In the genomic region with DNA sequence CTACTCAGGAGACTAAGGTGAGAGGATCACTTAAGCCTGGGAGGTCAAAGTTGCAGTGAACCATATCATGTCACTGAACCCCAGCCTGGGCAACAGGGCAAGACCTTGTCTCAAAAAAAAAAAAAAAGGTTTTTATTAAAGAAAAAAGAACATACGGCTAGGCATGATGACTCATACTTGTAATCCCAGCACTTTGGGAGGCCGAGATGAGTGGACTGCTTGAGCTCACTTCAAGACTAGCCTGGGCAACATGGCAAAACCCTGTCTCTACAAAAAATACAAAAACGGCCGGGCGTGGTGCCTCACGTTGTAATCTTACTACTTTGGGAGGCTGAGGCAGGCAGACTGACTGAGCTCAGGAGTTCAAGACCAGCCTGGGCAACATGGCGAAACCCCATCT, we compare ENCODE assay signal across 2 cellular contexts.
TF ChIP-seq lines count a peak whose summit lies in the region.

No MANE protein-coding gene starts in this region.

TF ChIP-seq in SK-N-SH treated with all-trans-retinoic acid at 6 μM for 48 hours, 23 proteins besides CTCF, POLR2A, EP300 and RAD21 (continued from another document):
- no peak for TF ChIP-seq BACH2 (CRISPR knock-in tag; IDR thresholded peaks at IDR 0.05; ENCODE audit: borderline replicate concordance)
- TF ChIP-seq SNAI2 (CRISPR knock-in tag; IDR thresholded peaks at IDR 0.05) = no peak
- no peak for TF ChIP-seq GLIS3 (CRISPR knock-in tag; IDR thresholded peaks at IDR 0.05)
- TF ChIP-seq RARB (CRISPR knock-in tag; IDR thresholded peaks at IDR 0.05) = no peak
- no peak for TF ChIP-seq ZNF8 (CRISPR knock-in tag; IDR thresholded peaks at IDR 0.05)
- no peak for TF ChIP-seq ZC3H10 (CRISPR knock-in tag; IDR thresholded peaks at IDR 0.05)
- TF ChIP-seq ESRRG (CRISPR knock-in tag; IDR thresholded peaks at IDR 0.05) = no peak
- no peak for TF ChIP-seq ZFP3 (CRISPR knock-in tag; IDR thresholded peaks at IDR 0.05)
- TF ChIP-seq, protein P1, sequence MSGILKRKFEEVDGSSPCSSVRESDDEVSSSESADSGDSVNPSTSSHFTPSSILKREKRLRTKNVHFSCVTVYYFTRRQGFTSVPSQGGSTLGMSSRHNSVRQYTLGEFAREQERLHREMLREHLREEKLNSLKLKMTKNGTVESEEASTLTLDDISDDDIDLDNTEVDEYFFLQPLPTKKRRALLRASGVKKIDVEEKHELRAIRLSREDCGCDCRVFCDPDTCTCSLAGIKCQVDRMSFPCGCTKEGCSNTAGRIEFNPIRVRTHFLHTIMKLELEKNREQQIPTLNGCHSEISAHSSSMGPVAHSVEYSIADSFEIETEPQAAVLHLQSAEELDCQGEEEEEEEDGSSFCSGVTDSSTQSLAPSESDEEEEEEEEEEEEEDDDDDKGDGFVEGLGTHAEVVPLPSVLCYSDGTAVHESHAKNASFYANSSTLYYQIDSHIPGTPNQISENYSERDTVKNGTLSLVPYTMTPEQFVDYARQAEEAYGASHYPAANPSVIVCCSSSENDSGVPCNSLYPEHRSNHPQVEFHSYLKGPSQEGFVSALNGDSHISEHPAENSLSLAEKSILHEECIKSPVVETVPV (CRISPR knock-in tag; IDR thresholded peaks at IDR 0.05) = no peak
- no peak for TF ChIP-seq TCF4 (CRISPR knock-in tag; IDR thresholded peaks at IDR 0.05; ENCODE audit: borderline replicate concordance)

TF ChIP-seq in WTC11, 78 proteins besides CTCF, POLR2A, EP300 and RAD21 (continued from another document):
- TF ChIP-seq, protein P2, sequence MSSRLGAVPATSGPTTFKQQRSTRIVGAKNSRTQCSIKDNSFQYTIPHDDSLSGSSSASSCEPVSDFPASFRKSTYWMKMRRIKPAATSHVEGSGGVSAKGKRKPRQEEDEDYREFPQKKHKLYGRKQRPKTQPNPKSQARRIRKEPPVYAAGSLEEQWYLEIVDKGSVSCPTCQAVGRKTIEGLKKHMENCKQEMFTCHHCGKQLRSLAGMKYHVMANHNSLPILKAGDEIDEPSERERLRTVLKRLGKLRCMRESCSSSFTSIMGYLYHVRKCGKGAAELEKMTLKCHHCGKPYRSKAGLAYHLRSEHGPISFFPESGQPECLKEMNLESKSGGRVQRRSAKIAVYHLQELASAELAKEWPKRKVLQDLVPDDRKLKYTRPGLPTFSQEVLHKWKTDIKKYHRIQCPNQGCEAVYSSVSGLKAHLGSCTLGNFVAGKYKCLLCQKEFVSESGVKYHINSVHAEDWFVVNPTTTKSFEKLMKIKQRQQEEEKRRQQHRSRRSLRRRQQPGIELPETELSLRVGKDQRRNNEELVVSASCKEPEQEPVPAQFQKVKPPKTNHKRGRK (CRISPR knock-in tag; IDR thresholded peaks at IDR 0.05; ENCODE audit: borderline replicate concordance) = no peak
- no peak for TF ChIP-seq HMGA2 (CRISPR knock-in tag; IDR thresholded peaks at IDR 0.05)
- no peak for TF ChIP-seq ETV6 (CRISPR knock-in tag; IDR thresholded peaks at IDR 0.05)
- no peak for TF ChIP-seq FOXK1 (CRISPR knock-in tag; IDR thresholded peaks at IDR 0.05)
- no peak for TF ChIP-seq ZNF138 (CRISPR knock-in tag; conservative IDR thresholded peaks at IDR 0.05)
- TF ChIP-seq, protein P3, sequence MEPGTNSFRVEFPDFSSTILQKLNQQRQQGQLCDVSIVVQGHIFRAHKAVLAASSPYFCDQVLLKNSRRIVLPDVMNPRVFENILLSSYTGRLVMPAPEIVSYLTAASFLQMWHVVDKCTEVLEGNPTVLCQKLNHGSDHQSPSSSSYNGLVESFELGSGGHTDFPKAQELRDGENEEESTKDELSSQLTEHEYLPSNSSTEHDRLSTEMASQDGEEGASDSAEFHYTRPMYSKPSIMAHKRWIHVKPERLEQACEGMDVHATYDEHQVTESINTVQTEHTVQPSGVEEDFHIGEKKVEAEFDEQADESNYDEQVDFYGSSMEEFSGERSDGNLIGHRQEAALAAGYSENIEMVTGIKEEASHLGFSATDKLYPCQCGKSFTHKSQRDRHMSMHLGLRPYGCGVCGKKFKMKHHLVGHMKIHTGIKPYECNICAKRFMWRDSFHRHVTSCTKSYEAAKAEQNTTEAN (CRISPR knock-in tag; IDR thresholded peaks at IDR 0.05) = no peak
- TF ChIP-seq NFYB (CRISPR knock-in tag; conservative IDR thresholded peaks at IDR 0.05; ENCODE audit: low read depth) = no peak
- TF ChIP-seq, protein P4, sequence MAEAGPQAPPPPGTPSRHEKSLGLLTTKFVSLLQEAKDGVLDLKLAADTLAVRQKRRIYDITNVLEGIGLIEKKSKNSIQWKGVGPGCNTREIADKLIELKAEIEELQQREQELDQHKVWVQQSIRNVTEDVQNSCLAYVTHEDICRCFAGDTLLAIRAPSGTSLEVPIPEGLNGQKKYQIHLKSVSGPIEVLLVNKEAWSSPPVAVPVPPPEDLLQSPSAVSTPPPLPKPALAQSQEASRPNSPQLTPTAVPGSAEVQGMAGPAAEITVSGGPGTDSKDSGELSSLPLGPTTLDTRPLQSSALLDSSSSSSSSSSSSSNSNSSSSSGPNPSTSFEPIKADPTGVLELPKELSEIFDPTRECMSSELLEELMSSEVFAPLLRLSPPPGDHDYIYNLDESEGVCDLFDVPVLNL (CRISPR knock-in tag; IDR thresholded peaks at IDR 0.05; ENCODE audit: borderline replicate concordance, low read depth) = no peak
- no peak for TF ChIP-seq CREM (CRISPR knock-in tag; IDR thresholded peaks at IDR 0.05)
- no peak for TF ChIP-seq JUN (CRISPR knock-in tag; IDR thresholded peaks at IDR 0.05)
